In genomic region chr9:137665226-137665625, GRCh38 we compare ENCODE assay signal across 22 cellular contexts. TPM values are rescaled to one million over a fixed set of nuclear protein-coding genes. Genes with fewer than 3 reads are reported as not detected.
DNase-seq lines count a peak whose midpoint lies in the region; ATAC-seq and TF ChIP-seq lines count a peak whose summit lies in the region.
"Had no signal": no experiment of that assay in that cellular context is flagged by ENCODE, and none has a peak within 500 bp of the region (broad histone marks: within the 10 kb centered on the region; RNA-seq: fewer than 3 reads in every experiment).

No MANE protein-coding gene starts in this region.

- in situ Hi-C loops in KBM-7 (cut with MboI; ENCODE audit: low pct_unique_long_range_greater_than_20kb, low sequenced_read_pairs): no loop called here

- peaks cover 31% of the 10 kb centered on the region for H3K36me3 Mint-ChIP-seq in brain

- peaks cover 69% of the 10 kb centered on the region for H3K4me1 ChIP-seq in HUES6 (ENCODE audit: control insufficient read depth, insufficient read depth, low read length)

- H3K27me3 ChIP-seq in HUES6 (ENCODE audit: control insufficient read depth, insufficient read depth, low read length): no peaks in the 10 kb centered on the region
- H3K27me3 ChIP-seq: tibial artery had no signal

- no peak for TF ChIP-seq CTCF in brain (conservative IDR thresholded peaks at IDR 0.05)

- H3K4me3 Mint-ChIP-seq in brain: peak overlapping the region; percentile 4 to 76 (median 76)
- H3K4me3 Mint-ChIP-seq: activated naive CD8-positive, alpha-beta T cell; activated T-cell treated with anti-CD3 and anti-CD28 coated beads, Interleukin-2, amount 50 U/mL, for 72 hours; CD8-positive, alpha-beta memory T cell had no signal

- H3K36me3 ChIP-seq in HUES6 (ENCODE audit: control insufficient read depth, insufficient read depth, low read length): peaks cover 4% of the 10 kb centered on the region

- ATAC-seq in left lobe of liver (peak; percentile 16), HG03378 (IDR thresholded peaks at IDR 0.05; ENCODE audit: unreplicated experiment) (no peak), HG02610 (IDR thresholded peaks at IDR 0.05; ENCODE audit: unreplicated experiment) (no peak)
- ATAC-seq: activated CD4-positive, CD25-positive, alpha-beta regulatory T cell treated with anti-CD3 and anti-CD28 coated beads, Interleukin-2, amount 50 U/mL, for 24 hours; activated T-cell treated with anti-CD3 and anti-CD28 coated beads, Interleukin-2, amount 50 U/mL, for 72 hours; esophagus mucosa; psoas muscle had no signal

- DNase-seq in left lobe of liver (ENCODE audit: low spot score): no peak
- DNase-seq in AG08395 (ENCODE audit: low spot score): no peak
- no peak for DNase-seq in KBM-7
- DNase-seq: activated CD8-positive, alpha-beta memory T cell treated with anti-CD3 and anti-CD28 coated beads for 24 hours; activated T-cell treated with anti-CD3 and anti-CD28 coated beads, Interleukin-2, amount 50 U/mL, for 72 hours; CD8-positive, alpha-beta memory T cell; DMS79; naive B cell; NCI-H1436; NCI-H2227 treated with DMSO at 0.1 percent for 48 hours; psoas muscle; T-helper 9 cell; tibial artery had no signal

- peak overlapping the region; percentile 78 for H3K27ac ChIP-seq in HUES6 (ENCODE audit: low read depth, low read length)
- H3K27ac ChIP-seq in temporal lobe (ENCODE audit: low read depth, low read length): peak overlapping the region; percentile 89
- H3K27ac ChIP-seq: psoas muscle, tibial artery had no signal

- no peaks in the 10 kb centered on the region for H3K9me3 Mint-ChIP-seq in brain
- H3K9me3 Mint-ChIP-seq: activated T-cell treated with anti-CD3 and anti-CD28 coated beads, Interleukin-2, amount 50 U/mL, for 72 hours; CD8-positive, alpha-beta memory T cell; naive B cell had no signal

- H3K4me1 Mint-ChIP-seq in brain: peaks cover 79% of the 10 kb centered on the region

- H3K27ac Mint-ChIP-seq in brain: peak overlapping the region; percentile 51 to 99 (median 98)
- H3K27ac Mint-ChIP-seq: activated naive CD8-positive, alpha-beta T cell; activated T-cell treated with anti-CD3 and anti-CD28 coated beads, Interleukin-2, amount 50 U/mL, for 72 hours had no signal

- H3K4me3 ChIP-seq in HUES6 (ENCODE audit: low read depth, low read length): no peak overlapping the region
- H3K4me3 ChIP-seq: psoas muscle, SK-N-MC, tibial artery had no signal

- peak overlapping the region; percentile 64 for H3K9ac ChIP-seq in HUES6 (ENCODE audit: low read length)

- peaks cover 2% of the 10 kb centered on the region for H3K27me3 Mint-ChIP-seq in brain
- H3K27me3 Mint-ChIP-seq: activated naive CD8-positive, alpha-beta T cell; CD8-positive, alpha-beta memory T cell; naive B cell had no signal

- H3K9me3 ChIP-seq in HUES6 (ENCODE audit: control insufficient read depth, insufficient read depth, low read depth, low read length): no peaks in the 10 kb centered on the region
- H3K9me3 ChIP-seq: psoas muscle, tibial artery had no signal

RNA-seq across cellular contexts. Expression of gene EHMT1, which starts 46.4 kb away (rescaled TPM):
- polyA plus RNA-seq in brain (ENCODE audit: insufficient read depth, low read depth, low replicate concordance): 69.6 TPM
- 64.2 TPM for total RNA-seq in left lobe of liver
- 49.4 TPM for total RNA-seq in temporal lobe

RNA-seq across cellular contexts. Expression of gene ARRDC1, which starts 59.7 kb away (rescaled TPM):
- 43.8 TPM for polyA plus RNA-seq in brain (ENCODE audit: insufficient read depth, low read depth, low replicate concordance)
- total RNA-seq in left lobe of liver (29.0 TPM), temporal lobe (10.6 TPM)
